In the genomic region with DNA sequence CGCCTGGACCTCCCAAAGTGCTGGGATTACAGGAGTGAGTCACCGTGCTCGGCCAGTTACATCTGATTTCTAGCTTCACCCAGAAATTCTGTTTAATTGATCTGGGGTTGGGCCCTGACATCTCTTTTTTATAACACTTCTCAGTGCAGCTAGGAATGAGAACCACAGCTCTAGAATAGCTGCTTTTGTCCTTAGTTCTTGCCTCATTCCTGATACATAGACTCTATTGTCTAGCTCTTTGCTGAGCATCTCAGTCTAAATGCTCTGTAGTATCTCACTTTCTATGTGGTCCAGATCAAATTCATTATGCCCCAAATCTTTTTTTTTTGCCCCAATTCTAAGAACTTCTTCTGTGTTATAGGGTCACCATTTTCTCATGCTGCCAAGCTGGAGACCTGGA, we compare ENCODE assay signal across 23 cellular contexts.
"Had no signal": no experiment of that assay in that cellular context is flagged by ENCODE, and none has a peak within 500 bp of the region (broad histone marks: within the 10 kb centered on the region; RNA-seq: fewer than 3 reads in every experiment).

No MANE protein-coding gene starts in this region.

- DNase-seq: activated B cell treated with CpG ODN at 0.5 μM for 24 hours; activated CD4-positive, alpha-beta T cell treated with anti-CD3 and anti-CD28 coated beads, Interleukin-2, amount 50 U/mL, for 4 hours; activated effector memory CD4-positive, alpha-beta T cell treated with Interleukin-2 at 50 U/mL for 16 hours; activated naive CD4-positive, alpha-beta T cell treated with Interleukin-2 at 50 U/mL for 16 hours; activated T-cell treated with anti-CD3 and anti-CD28 coated beads for 4 hours; amniotic stem cell; dermis blood vessel endothelial cell; effector CD8-positive, alpha-beta T cell; esophagus squamous epithelium; gastrocnemius medialis; immature natural killer cell; lower lobe of right lung; mesendoderm; right lobe of liver; stimulated activated CD4-positive, alpha-beta T cell treated with anti-CD3 and anti-CD28 coated beads, Interleukin-2, amount 100 ng/mL, for 48 hours; stimulated activated naive CD4-positive, alpha-beta T cell treated with Interleukin-2 at 50 U/mL for 16 hours; T-helper 1 cell; thyroid gland; upper lobe of left lung had no signal

- H3K27ac ChIP-seq: breast epithelium, epithelial cell of prostate, esophagus squamous epithelium, gastrocnemius medialis, lower lobe of right lung, right lobe of liver, thyroid gland, upper lobe of left lung, vagina had no signal

- H3K27me3 ChIP-seq: breast epithelium, esophagus squamous epithelium, gastrocnemius medialis, right lobe of liver, thyroid gland, upper lobe of left lung, vagina had no signal

- H3K4me3 ChIP-seq: breast epithelium, esophagus squamous epithelium, gastrocnemius medialis, lower lobe of right lung, right lobe of liver, thyroid gland, upper lobe of left lung, vagina had no signal

- ATAC-seq: gastrocnemius medialis, left lobe of liver, lower lobe of right lung, right lobe of liver had no signal

- H3K9me3 ChIP-seq: esophagus squamous epithelium, gastrocnemius medialis, right lobe of liver, thyroid gland, upper lobe of left lung, vagina had no signal

- H3K36me3 ChIP-seq: breast epithelium, esophagus squamous epithelium, gastrocnemius medialis, lower lobe of right lung, right lobe of liver, thyroid gland, upper lobe of left lung, vagina had no signal

- H3K4me1 ChIP-seq: breast epithelium, esophagus squamous epithelium, gastrocnemius medialis, lower lobe of right lung, right lobe of liver, thyroid gland had no signal
